Comparison of ENCODE assay signal across 1 cellular context in the genomic region with DNA sequence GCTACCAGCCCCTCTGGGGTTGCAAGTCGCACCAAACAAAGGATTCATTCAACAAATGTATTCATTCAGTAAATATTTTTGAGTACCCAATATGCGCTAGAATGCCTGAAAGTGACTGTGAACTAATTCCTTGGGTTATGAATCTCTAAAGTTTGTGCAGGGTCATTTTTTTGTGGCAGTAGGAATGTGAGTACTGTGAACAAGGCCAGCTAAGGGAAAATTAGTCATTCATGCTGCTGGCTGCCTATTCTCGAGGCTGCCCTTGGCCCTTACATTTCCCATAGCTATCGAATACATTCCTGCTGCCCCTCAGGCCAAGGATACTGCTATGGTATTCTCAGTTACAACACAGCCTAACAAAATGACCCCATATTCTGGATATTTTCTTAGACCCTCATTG.
TF ChIP-seq lines count a peak whose summit lies in the region.

No MANE protein-coding gene starts in this region.

TF ChIP-seq in SK-N-SH treated with all-trans-retinoic acid at 6 μM for 48 hours, 23 proteins besides CTCF, POLR2A, EP300 and RAD21 (continued from another document):
- TF ChIP-seq, protein P1, sequence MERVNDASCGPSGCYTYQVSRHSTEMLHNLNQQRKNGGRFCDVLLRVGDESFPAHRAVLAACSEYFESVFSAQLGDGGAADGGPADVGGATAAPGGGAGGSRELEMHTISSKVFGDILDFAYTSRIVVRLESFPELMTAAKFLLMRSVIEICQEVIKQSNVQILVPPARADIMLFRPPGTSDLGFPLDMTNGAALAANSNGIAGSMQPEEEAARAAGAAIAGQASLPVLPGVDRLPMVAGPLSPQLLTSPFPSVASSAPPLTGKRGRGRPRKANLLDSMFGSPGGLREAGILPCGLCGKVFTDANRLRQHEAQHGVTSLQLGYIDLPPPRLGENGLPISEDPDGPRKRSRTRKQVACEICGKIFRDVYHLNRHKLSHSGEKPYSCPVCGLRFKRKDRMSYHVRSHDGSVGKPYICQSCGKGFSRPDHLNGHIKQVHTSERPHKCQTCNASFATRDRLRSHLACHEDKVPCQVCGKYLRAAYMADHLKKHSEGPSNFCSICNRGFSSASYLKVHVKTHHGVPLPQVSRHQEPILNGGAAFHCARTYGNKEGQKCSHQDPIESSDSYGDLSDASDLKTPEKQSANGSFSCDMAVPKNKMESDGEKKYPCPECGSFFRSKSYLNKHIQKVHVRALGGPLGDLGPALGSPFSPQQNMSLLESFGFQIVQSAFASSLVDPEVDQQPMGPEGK (CRISPR knock-in tag; IDR thresholded peaks at IDR 0.05; ENCODE audit: borderline replicate concordance), result no peak
- TF ChIP-seq ISL1 (CRISPR knock-in tag; IDR thresholded peaks at IDR 0.05) (no peak), ZNF565 (CRISPR knock-in tag; conservative IDR thresholded peaks at IDR 0.05; ENCODE audit: low read depth) (no peak), ZFP3 (CRISPR knock-in tag; IDR thresholded peaks at IDR 0.05) (no peak), ZNF70 (CRISPR knock-in tag; IDR thresholded peaks at IDR 0.05) (no peak), TOX (CRISPR knock-in tag; IDR thresholded peaks at IDR 0.05; ENCODE audit: borderline replicate concordance) (no peak), BACH2 (CRISPR knock-in tag; IDR thresholded peaks at IDR 0.05; ENCODE audit: borderline replicate concordance) (no peak)
- TF ChIP-seq, protein P2, sequence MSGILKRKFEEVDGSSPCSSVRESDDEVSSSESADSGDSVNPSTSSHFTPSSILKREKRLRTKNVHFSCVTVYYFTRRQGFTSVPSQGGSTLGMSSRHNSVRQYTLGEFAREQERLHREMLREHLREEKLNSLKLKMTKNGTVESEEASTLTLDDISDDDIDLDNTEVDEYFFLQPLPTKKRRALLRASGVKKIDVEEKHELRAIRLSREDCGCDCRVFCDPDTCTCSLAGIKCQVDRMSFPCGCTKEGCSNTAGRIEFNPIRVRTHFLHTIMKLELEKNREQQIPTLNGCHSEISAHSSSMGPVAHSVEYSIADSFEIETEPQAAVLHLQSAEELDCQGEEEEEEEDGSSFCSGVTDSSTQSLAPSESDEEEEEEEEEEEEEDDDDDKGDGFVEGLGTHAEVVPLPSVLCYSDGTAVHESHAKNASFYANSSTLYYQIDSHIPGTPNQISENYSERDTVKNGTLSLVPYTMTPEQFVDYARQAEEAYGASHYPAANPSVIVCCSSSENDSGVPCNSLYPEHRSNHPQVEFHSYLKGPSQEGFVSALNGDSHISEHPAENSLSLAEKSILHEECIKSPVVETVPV (CRISPR knock-in tag; IDR thresholded peaks at IDR 0.05), result no peak
- TF ChIP-seq, protein P3, sequence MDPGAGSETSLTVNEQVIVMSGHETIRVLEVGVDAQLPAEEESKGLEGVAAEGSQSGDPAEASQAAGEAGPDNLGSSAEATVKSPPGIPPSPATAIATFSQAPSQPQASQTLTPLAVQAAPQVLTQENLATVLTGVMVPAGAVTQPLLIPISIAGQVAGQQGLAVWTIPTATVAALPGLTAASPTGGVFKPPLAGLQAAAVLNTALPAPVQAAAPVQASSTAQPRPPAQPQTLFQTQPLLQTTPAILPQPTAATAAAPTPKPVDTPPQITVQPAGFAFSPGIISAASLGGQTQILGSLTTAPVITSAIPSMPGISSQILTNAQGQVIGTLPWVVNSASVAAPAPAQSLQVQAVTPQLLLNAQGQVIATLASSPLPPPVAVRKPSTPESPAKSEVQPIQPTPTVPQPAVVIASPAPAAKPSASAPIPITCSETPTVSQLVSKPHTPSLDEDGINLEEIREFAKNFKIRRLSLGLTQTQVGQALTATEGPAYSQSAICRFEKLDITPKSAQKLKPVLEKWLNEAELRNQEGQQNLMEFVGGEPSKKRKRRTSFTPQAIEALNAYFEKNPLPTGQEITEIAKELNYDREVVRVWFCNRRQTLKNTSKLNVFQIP (CRISPR knock-in tag; IDR thresholded peaks at IDR 0.05; ENCODE audit: borderline replicate concordance, low read depth), result no peak
- TF ChIP-seq, protein P4, sequence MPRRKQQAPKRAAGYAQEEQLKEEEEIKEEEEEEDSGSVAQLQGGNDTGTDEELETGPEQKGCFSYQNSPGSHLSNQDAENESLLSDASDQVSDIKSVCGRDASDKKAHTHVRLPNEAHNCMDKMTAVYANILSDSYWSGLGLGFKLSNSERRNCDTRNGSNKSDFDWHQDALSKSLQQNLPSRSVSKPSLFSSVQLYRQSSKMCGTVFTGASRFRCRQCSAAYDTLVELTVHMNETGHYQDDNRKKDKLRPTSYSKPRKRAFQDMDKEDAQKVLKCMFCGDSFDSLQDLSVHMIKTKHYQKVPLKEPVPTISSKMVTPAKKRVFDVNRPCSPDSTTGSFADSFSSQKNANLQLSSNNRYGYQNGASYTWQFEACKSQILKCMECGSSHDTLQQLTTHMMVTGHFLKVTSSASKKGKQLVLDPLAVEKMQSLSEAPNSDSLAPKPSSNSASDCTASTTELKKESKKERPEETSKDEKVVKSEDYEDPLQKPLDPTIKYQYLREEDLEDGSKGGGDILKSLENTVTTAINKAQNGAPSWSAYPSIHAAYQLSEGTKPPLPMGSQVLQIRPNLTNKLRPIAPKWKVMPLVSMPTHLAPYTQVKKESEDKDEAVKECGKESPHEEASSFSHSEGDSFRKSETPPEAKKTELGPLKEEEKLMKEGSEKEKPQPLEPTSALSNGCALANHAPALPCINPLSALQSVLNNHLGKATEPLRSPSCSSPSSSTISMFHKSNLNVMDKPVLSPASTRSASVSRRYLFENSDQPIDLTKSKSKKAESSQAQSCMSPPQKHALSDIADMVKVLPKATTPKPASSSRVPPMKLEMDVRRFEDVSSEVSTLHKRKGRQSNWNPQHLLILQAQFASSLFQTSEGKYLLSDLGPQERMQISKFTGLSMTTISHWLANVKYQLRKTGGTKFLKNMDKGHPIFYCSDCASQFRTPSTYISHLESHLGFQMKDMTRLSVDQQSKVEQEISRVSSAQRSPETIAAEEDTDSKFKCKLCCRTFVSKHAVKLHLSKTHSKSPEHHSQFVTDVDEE (CRISPR knock-in tag; IDR thresholded peaks at IDR 0.05), result no peak
